In genomic region chr14:54487771-54488170, GRCh38 we compare ENCODE assay signal across 8 cellular contexts. TPM values are rescaled to one million over a fixed set of nuclear protein-coding genes. Genes with fewer than 3 reads are reported as not detected.
DNase-seq lines count a peak whose midpoint lies in the region; ATAC-seq and TF ChIP-seq lines count a peak whose summit lies in the region.

No MANE protein-coding gene starts in this region.

- POLR2A ChIA-PET in GM10248 (lab: Yijun Ruan, JAX) = interaction anchor here (0.6 kb wide), 1 partner anchor 17 kb away, joined by 6 read pairs; no protein-coding TSS in a partner anchor

- DNase-seq in Right ventricle myocardium superior (no peak), Right ventricle myocardium inferior (ENCODE audit: missing footprints) (no peak), SK-MEL-5 (ENCODE audit: low read depth, low spot score) (peak; percentile 70), epithelial cell of proximal tubule (ENCODE audit: low read depth) (peak; percentile 53), neural crest cell (ENCODE audit: low read depth, low spot score) (no peak), GM10248 (ENCODE audit: extremely low spot score) (no peak), COR-L47 (lab: John Stamatoyannopoulos, UW) (no peak)

- peaks cover 39% of the 10 kb centered on the region for H3K4me1 Mint-ChIP-seq in neural crest cell

- H3K9me3 Mint-ChIP-seq in neural crest cell = no peaks in the 10 kb centered on the region

- in situ Hi-C loops in SK-MEL-5 (cut with HindIII; ENCODE audit: low pct_unique_long_range_greater_than_20kb, low sequenced_read_pairs) = no loop called here

- H3K27me3 Mint-ChIP-seq in neural crest cell (ENCODE audit: low read depth) = no peaks in the 10 kb centered on the region

- ATAC-seq in Right ventricle myocardium superior (ENCODE audit: poor library complexity) (peak; percentile 41), Right ventricle myocardium inferior (no peak), HG02588 (IDR thresholded peaks at IDR 0.05; ENCODE audit: unreplicated experiment) (no peak)

- peak overlapping the region; percentile 93 for H3K4me3 ChIP-seq in epithelial cell of proximal tubule (ENCODE audit: low read depth, low read length)

- peak overlapping the region; percentile 80 for H3K4me3 Mint-ChIP-seq in neural crest cell

- TF ChIP-seq CTCF in epithelial cell of proximal tubule (conservative IDR thresholded peaks at IDR 0.05; ENCODE audit: low read depth, low read length) = no peak
- no peak for TF ChIP-seq CTCF in neural crest cell (conservative IDR thresholded peaks at IDR 0.05)
- no peak for TF ChIP-seq CTCF in GM10248 (IDR thresholded peaks at IDR 0.05; ENCODE audit: control extremely low read depth, extremely low read depth, low read depth, missing control alignments)

- peaks cover 8% of the 10 kb centered on the region for H3K36me3 Mint-ChIP-seq in neural crest cell (ENCODE audit: low read depth)

- intact Hi-C loops in Right ventricle myocardium superior (cut with DNase I) = no loop called here
- intact Hi-C loops in Right ventricle myocardium inferior (cut with DNase I) = loop anchor here (2.0 kb wide), 1 partner anchor 47 kb away; the partner anchor contains the start of gene CNIH1

- peak overlapping the region; percentile 0 for H3K27ac Mint-ChIP-seq in neural crest cell (ENCODE audit: unreplicated experiment)

- CTCF ChIA-PET in GM10248 (lab: Yijun Ruan, JAX) = interaction anchor here (0.8 to 5.9 kb wide), 8 partner anchors 14 to 415 kb away, joined by 3 to 30 read pairs (median 5); partner anchors contain the start of genes CDKN3, CGRRF1 and GCH1

RNA-seq across cellular contexts. Expression of gene GMFB, which starts 1.0 kb away (rescaled TPM):
- 27.6 TPM for total RNA-seq in Right ventricle myocardium superior
- 24.9 TPM for total RNA-seq in Right ventricle myocardium inferior
- total RNA-seq in SK-MEL-5 (2014; rRNA removed; shearing (Covaris generic)) = 83.9 and 102 TPM in 2 replicates
- 42.3 and 57.0 TPM in 2 replicates for polyA plus RNA-seq in SK-MEL-5 (2015; cell fraction: cytosol; rRNA removed)
- polyA plus RNA-seq in SK-MEL-5 (2015; cell fraction: nucleus; rRNA removed) = 86.2 and 109 TPM in 2 replicates
- 55.7 and 93.1 TPM in 2 replicates for total RNA-seq in epithelial cell of proximal tubule
- 64.8 and 68.5 TPM in 2 replicates for total RNA-seq in neural crest cell

RNA-seq across cellular contexts. Expression of gene CGRRF1, which starts 21.9 kb away (rescaled TPM):
- total RNA-seq in Right ventricle myocardium superior (15.1 TPM), Right ventricle myocardium inferior (16.2 TPM), epithelial cell of proximal tubule (5.4 and 15.1 TPM in 2 replicates), neural crest cell (17.0 and 23.8 TPM in 2 replicates)
- 17.1 and 19.3 TPM in 2 replicates for total RNA-seq in SK-MEL-5 (2014; rRNA removed; shearing (Covaris generic))
- polyA plus RNA-seq in SK-MEL-5 (2015; cell fraction: cytosol; rRNA removed) = 5.0 and 5.3 TPM in 2 replicates
- polyA plus RNA-seq in SK-MEL-5 (2015; cell fraction: nucleus; rRNA removed) = 14.9 and 15.7 TPM in 2 replicates

RNA-seq across cellular contexts. Expression of gene CNIH1, which starts 46.6 kb away (rescaled TPM):
- 97.0 TPM for total RNA-seq in Right ventricle myocardium superior
- 86.8 TPM for total RNA-seq in Right ventricle myocardium inferior
- total RNA-seq in SK-MEL-5 (2014; rRNA removed; shearing (Covaris generic)) = 147 and 155 TPM in 2 replicates
- polyA plus RNA-seq in SK-MEL-5 (2015; cell fraction: cytosol; rRNA removed) = 313 and 354 TPM in 2 replicates
- 35.2 and 39.2 TPM in 2 replicates for polyA plus RNA-seq in SK-MEL-5 (2015; cell fraction: nucleus; rRNA removed)
- 131 and 241 TPM in 2 replicates for total RNA-seq in epithelial cell of proximal tubule
- total RNA-seq in neural crest cell = 118 and 120 TPM in 2 replicates

Comparison
In these comparisons a context has a peak if more than half of its experiments do, and no peak if none do; other contexts are left out.
1. DNase-seq: peak in SK-MEL-5 (single experiment) and epithelial cell of proximal tubule (single experiment); none in Right ventricle myocardium superior (single experiment), Right ventricle myocardium inferior (single experiment), neural crest cell (single experiment), GM10248 (single experiment) and COR-L47 (single experiment).